In the genomic region with DNA sequence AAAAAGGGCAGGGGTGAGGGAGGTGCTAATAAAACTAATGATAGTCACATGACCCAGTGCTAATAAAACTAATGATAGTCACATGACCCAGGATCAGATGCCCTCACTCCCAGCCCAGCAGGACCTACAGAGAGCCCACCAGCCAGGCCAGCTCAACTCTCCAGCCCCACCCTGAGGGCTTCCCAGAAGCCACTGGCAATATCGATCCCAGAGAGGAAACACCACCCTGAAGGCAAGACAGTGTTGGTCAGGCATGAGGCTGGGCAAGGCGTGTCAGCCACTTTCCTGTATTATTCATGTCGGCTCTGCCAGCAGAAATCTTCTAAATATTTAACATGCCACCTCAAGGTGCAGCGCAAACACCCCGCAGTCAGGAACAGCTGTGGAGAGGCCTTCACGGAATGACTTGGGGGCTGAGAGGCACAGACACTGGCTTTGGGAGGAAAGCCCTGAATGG, we compare ENCODE assay signal across 13 cellular contexts. TPM values are rescaled to one million over a fixed set of nuclear protein-coding genes. Genes with fewer than 3 reads are reported as not detected.
A peak's percentile ranks its signal among the peaks of the same experiment; 100 is the strongest.
DNase-seq lines count a peak whose midpoint lies in the region; ATAC-seq, FAIRE-seq and TF ChIP-seq lines count a peak whose summit lies in the region.
"Had no signal": no experiment of that assay in that cellular context is flagged by ENCODE, and none has a peak within 500 bp of the region (broad histone marks: within the 10 kb centered on the region; RNA-seq: fewer than 3 reads in every experiment).

No MANE protein-coding gene starts in this region.

- H3K27me3 Mint-ChIP-seq in activated CD4-positive, alpha-beta T cell treated with anti-CD3 and anti-CD28 coated beads, Interleukin-2, amount 10 ng/mL, durations not matched to agents 7 days and 5 days, result peaks cover 67% of the 10 kb centered on the region
- H3K27me3 Mint-ChIP-seq in T-helper 17 cell, result peaks cover 71% of the 10 kb centered on the region

- H3K9me3 Mint-ChIP-seq in activated CD4-positive, alpha-beta T cell treated with anti-CD3 and anti-CD28 coated beads, Interleukin-2, amount 10 ng/mL, durations not matched to agents 7 days and 5 days, result no peaks in the 10 kb centered on the region
- peaks cover 2% of the 10 kb centered on the region for H3K9me3 Mint-ChIP-seq in stimulated activated effector memory CD8-positive, alpha-beta T cell treated with anti-CD3 and anti-CD28 coated beads, Interleukin-12 subunit alpha, Interleukin-12 subunit beta, amount 100 ng/mL, for 72 hours

- POLR2A ChIA-PET in activated CD4-positive, alpha-beta T cell treated with anti-CD3 and anti-CD28 coated beads, Interleukin-2, amount 10 ng/mL, durations not matched to agents 7 days and 5 days (lab: Charles Lee), result no interaction called here

- FAIRE-seq in GM12892 (lab: Jason Lieb, UNC), result no peak

- no peak overlapping the region for H3K27ac Mint-ChIP-seq in activated CD4-positive, alpha-beta T cell treated with anti-CD3 and anti-CD28 coated beads, Interleukin-2, amount 10 ng/mL, durations not matched to agents 7 days and 5 days
- no peak overlapping the region for H3K27ac Mint-ChIP-seq in T-helper 17 cell
- H3K27ac Mint-ChIP-seq in stimulated activated effector memory CD8-positive, alpha-beta T cell treated with anti-CD3 and anti-CD28 coated beads, Interleukin-12 subunit alpha, Interleukin-12 subunit beta, amount 100 ng/mL, for 72 hours, result no peak overlapping the region

- H3K27me3 ChIP-seq in iPS-15b (ENCODE audit: control insufficient read depth, insufficient read depth, low read length), result peaks cover 60% of the 10 kb centered on the region

- peak overlapping the region; percentile 67 for H3K4me3 Mint-ChIP-seq in activated CD4-positive, alpha-beta T cell treated with anti-CD3 and anti-CD28 coated beads, Interleukin-2, amount 10 ng/mL, durations not matched to agents 7 days and 5 days
- H3K4me3 Mint-ChIP-seq in T-helper 17 cell, result peak overlapping the region; percentile 88
- peak overlapping the region; percentile 62 for H3K4me3 Mint-ChIP-seq in stimulated activated effector memory CD8-positive, alpha-beta T cell treated with anti-CD3 and anti-CD28 coated beads, Interleukin-12 subunit alpha, Interleukin-12 subunit beta, amount 100 ng/mL, for 72 hours

- CTCF ChIA-PET in activated CD4-positive, alpha-beta T cell treated with anti-CD3 and anti-CD28 coated beads, Interleukin-2, amount 10 ng/mL, durations not matched to agents 7 days and 5 days (lab: Charles Lee), result interaction anchor here (0.6 kb wide), 1 partner anchor 29 kb away, joined by 3 read pairs; no protein-coding TSS in a partner anchor

- H3K4me3 ChIP-seq in iPS-15b (ENCODE audit: low read depth, low read length), result peak overlapping the region; percentile 57
- H3K4me3 ChIP-seq: SJSA1 had no signal

- H3K4me1 Mint-ChIP-seq in activated CD4-positive, alpha-beta T cell treated with anti-CD3 and anti-CD28 coated beads, Interleukin-2, amount 10 ng/mL, durations not matched to agents 7 days and 5 days, result peaks cover 16% of the 10 kb centered on the region
- H3K4me1 Mint-ChIP-seq in T-helper 17 cell, result peaks cover 14% of the 10 kb centered on the region
- H3K4me1 Mint-ChIP-seq in stimulated activated effector memory CD8-positive, alpha-beta T cell treated with anti-CD3 and anti-CD28 coated beads, Interleukin-12 subunit alpha, Interleukin-12 subunit beta, amount 100 ng/mL, for 72 hours, result peaks cover 17% of the 10 kb centered on the region

- DNase-seq in activated CD4-positive, alpha-beta T cell treated with anti-CD3 and anti-CD28 coated beads, Interleukin-2, amount 10 ng/mL, durations not matched to agents 7 days and 5 days, result no peak
- no peak for DNase-seq in activated CD4-positive, alpha-beta T cell treated with anti-CD3 and anti-CD28 coated beads for 48 hours
- DNase-seq in T-helper 17 cell (no peak), GM12892 (ENCODE audit: insufficient read length) (no peak)
- DNase-seq in stimulated activated effector memory CD8-positive, alpha-beta T cell treated with anti-CD3 and anti-CD28 coated beads, Interleukin-12 subunit alpha, Interleukin-12 subunit beta, amount 100 ng/mL, for 72 hours (ENCODE audit: low spot score in 2 of 2), result no peak
- DNase-seq: foreskin keratinocyte, Karpas-422, NCI-H510A had no signal

- peaks cover 3% of the 10 kb centered on the region for H3K9me3 ChIP-seq in T-helper 17 cell (ENCODE audit: control insufficient read depth, low read length, poor library complexity, severe bottlenecking)
- no peaks in the 10 kb centered on the region for H3K9me3 ChIP-seq in iPS-15b (ENCODE audit: control insufficient read depth, insufficient read depth, low read length)
- H3K9me3 ChIP-seq: SJSA1 had no signal

- TF ChIP-seq POLR2A in GM12892 (IDR thresholded peaks at IDR 0.05; ENCODE audit: low read depth, low read length), result no peak

- no peaks in the 10 kb centered on the region for H3K36me3 ChIP-seq in iPS-15b (ENCODE audit: control insufficient read depth, insufficient read depth, low read length)
- H3K36me3 ChIP-seq: SJSA1 had no signal

- no peaks in the 10 kb centered on the region for H3K36me3 Mint-ChIP-seq in activated CD4-positive, alpha-beta T cell treated with anti-CD3 and anti-CD28 coated beads, Interleukin-2, amount 10 ng/mL, durations not matched to agents 7 days and 5 days (ENCODE audit: low read depth)
- H3K36me3 Mint-ChIP-seq in T-helper 17 cell (ENCODE audit: low read depth), result peaks cover 2% of the 10 kb centered on the region
- no peaks in the 10 kb centered on the region for H3K36me3 Mint-ChIP-seq in stimulated activated effector memory CD8-positive, alpha-beta T cell treated with anti-CD3 and anti-CD28 coated beads, Interleukin-12 subunit alpha, Interleukin-12 subunit beta, amount 100 ng/mL, for 72 hours

- ATAC-seq in T-helper 17 cell, result no peak
- ATAC-seq in stimulated activated effector memory CD8-positive, alpha-beta T cell treated with anti-CD3 and anti-CD28 coated beads, Interleukin-12 subunit alpha, Interleukin-12 subunit beta, amount 100 ng/mL, for 72 hours, result no peak
- no peak for ATAC-seq in HG02870 (IDR thresholded peaks at IDR 0.05; ENCODE audit: unreplicated experiment)
- ATAC-seq in esophagus mucosa, result no peak
- ATAC-seq: foreskin keratinocyte had no signal

- no peak overlapping the region for H3K9ac ChIP-seq in iPS-15b (ENCODE audit: low read depth, low read length)

- no peaks in the 10 kb centered on the region for H3K4me1 ChIP-seq in iPS-15b (ENCODE audit: control insufficient read depth, insufficient read depth, low read length)
- H3K4me1 ChIP-seq: foreskin keratinocyte had no signal

RNA-seq across cellular contexts. Expression of a gene that starts 1.5 kb away (rescaled TPM):
- under 1 TPM; 0.17 to 0.20 TPM for total RNA-seq in activated CD4-positive, alpha-beta T cell treated with anti-CD3 and anti-CD28 coated beads, Interleukin-2, amount 10 ng/mL, durations not matched to agents 7 days and 5 days
- total RNA-seq in T-helper 17 cell, result 1 to 10 TPM in 1 of 2 donors, not detected in 1; 2.2 TPM
- polyA plus RNA-seq in GM12892 (2012; ENCODE audit: missing spikeins), result 0.42 TPM
- 1.6 TPM for total RNA-seq in esophagus mucosa
- total RNA-seq: smooth muscle cell had no signal
- polyA plus RNA-seq: smooth muscle cell had no signal
